ENCODE assay signal across 24 cellular contexts in genomic region chr13:83150616-83151307, GRCh38.
DNase-seq lines count a peak whose midpoint lies in the region; ATAC-seq and TF ChIP-seq lines count a peak whose summit lies in the region.
"Had no signal": no experiment of that assay in that cellular context is flagged by ENCODE, and none has a peak within 500 bp of the region (broad histone marks: within the 10 kb centered on the region; RNA-seq: fewer than 3 reads in every experiment).

No MANE protein-coding gene starts in this region.

- H3K4me3 ChIP-seq in AG10803 (ENCODE audit: low read length) (no peak overlapping the region), Loucy (ENCODE audit: low read length, poor library complexity, severe bottlenecking) (no peak overlapping the region), dorsolateral prefrontal cortex (peak overlapping the region in 10 of 59 donors; percentile 5 to 34 (median 17)), breast epithelium (no peak overlapping the region), tibial nerve (no peak overlapping the region), body of pancreas (no peak overlapping the region)
- H3K4me3 ChIP-seq: BLaER1 treated with 17β-estradiol and CSF1 and Interleukin-3, amounts not matched to agents 10 nM and 100 nM; GM12878; stomach; uterus had no signal

- H3K27me3 ChIP-seq in Loucy (ENCODE audit: insufficient read depth, low read length, poor library complexity, severe bottlenecking), result no peaks in the 10 kb centered on the region
- no peaks in the 10 kb centered on the region for H3K27me3 ChIP-seq in dorsolateral prefrontal cortex
- no peaks in the 10 kb centered on the region for H3K27me3 ChIP-seq in layer of hippocampus (ENCODE audit: control insufficient read depth, insufficient read depth, low read length)
- no peaks in the 10 kb centered on the region for H3K27me3 ChIP-seq in breast epithelium
- H3K27me3 ChIP-seq in tibial nerve, result no peaks in the 10 kb centered on the region
- H3K27me3 ChIP-seq in body of pancreas, result no peaks in the 10 kb centered on the region
- H3K27me3 ChIP-seq: BLaER1 treated with 17β-estradiol and CSF1 and Interleukin-3, amounts not matched to agents 10 nM and 100 nM; stomach; uterus had no signal

- TF ChIP-seq CTCF in AG10803 (conservative IDR thresholded peaks at IDR 0.05; ENCODE audit: low read length) (no peak), Loucy (conservative IDR thresholded peaks at IDR 0.05; ENCODE audit: low read length) (peak; percentile 30; the same call in 1 of the 2 replicates), dorsolateral prefrontal cortex (IDR thresholded peaks at IDR 0.05 in 54 of 56, conservative IDR thresholded peaks at IDR 0.05 in 2 of 56; ENCODE audit: low read depth in 1 of 56, partially characterized antibody in 56 of 56) (peak in 54 of 56 donors; percentile 16 to 75 (median 52)), breast epithelium (IDR thresholded peaks at IDR 0.05) (no peak), tibial nerve (IDR thresholded peaks at IDR 0.05) (no peak), body of pancreas (IDR thresholded peaks at IDR 0.05) (no peak)

- TF ChIP-seq EP300 in tibial nerve (IDR thresholded peaks at IDR 0.05), result no peak

- no peak overlapping the region for H3K4me2 ChIP-seq in Loucy (ENCODE audit: low read depth, low read length, poor library complexity, severe bottlenecking)
- H3K4me2 ChIP-seq: BLaER1 treated with 17β-estradiol and CSF1 and Interleukin-3, amounts not matched to agents 10 nM and 100 nM had no signal

- no peaks in the 10 kb centered on the region for H4K20me1 ChIP-seq in Loucy (ENCODE audit: insufficient read depth, low read length, poor library complexity, severe bottlenecking)
- H4K20me1 ChIP-seq: BLaER1 treated with 17β-estradiol and CSF1 and Interleukin-3, amounts not matched to agents 10 nM and 100 nM had no signal

- ATAC-seq in HG02763 (IDR thresholded peaks at IDR 0.05; ENCODE audit: unreplicated experiment) (no peak), body of pancreas (no peak)
- ATAC-seq: activated T-helper 17 cell treated with anti-CD3 and anti-CD28 coated beads, Interleukin-2, amount 50 U/mL, for 72 hours; GM12878 had no signal

- H3K27ac ChIP-seq in dorsolateral prefrontal cortex (peak overlapping the region in 55 of 59 donors; percentile 3 to 90 (median 74)), layer of hippocampus (ENCODE audit: low read depth, low read length) (peak overlapping the region; percentile 59), breast epithelium (no peak overlapping the region), tibial nerve (no peak overlapping the region), body of pancreas (no peak overlapping the region)
- H3K27ac ChIP-seq: BLaER1 treated with 17β-estradiol and CSF1 and Interleukin-3, amounts not matched to agents 10 nM and 100 nM; HL-60; stomach; uterus had no signal

- no peak overlapping the region for H3K9ac ChIP-seq in Loucy (ENCODE audit: low read depth, low read length, poor library complexity, severe bottlenecking)
- H3K9ac ChIP-seq: BLaER1 treated with 17β-estradiol and CSF1 and Interleukin-3, amounts not matched to agents 10 nM and 100 nM had no signal

- no peak overlapping the region for H2AFZ ChIP-seq in Loucy (ENCODE audit: low read length)

- 64 to 70% methylated on average over 7 of the region's 7 CpGs for WGBS in tibial nerve, 2 donors
- WGBS in body of pancreas, 2 donors, result 78 to 82% methylated on average over 7 of the region's 7 CpGs

- H3K36me3 ChIP-seq in Loucy (ENCODE audit: insufficient read depth, low read length) (no peaks in the 10 kb centered on the region), breast epithelium (no peaks in the 10 kb centered on the region), tibial nerve (no peaks in the 10 kb centered on the region), body of pancreas (replicated peaks in 1 of 2; ENCODE audit: insufficient read depth in 1 of 2, low read depth in 2 of 2) (no peaks in the 10 kb centered on the region)
- H3K36me3 ChIP-seq: BLaER1 treated with 17β-estradiol and CSF1 and Interleukin-3, amounts not matched to agents 10 nM and 100 nM; stomach; uterus had no signal

- H3K4me1 ChIP-seq in Loucy (ENCODE audit: insufficient read depth, low read length, poor library complexity, severe bottlenecking) (peaks cover 15% of the 10 kb centered on the region), breast epithelium (no peaks in the 10 kb centered on the region), tibial nerve (no peaks in the 10 kb centered on the region), body of pancreas (peaks cover 4% of the 10 kb centered on the region)
- H3K4me1 ChIP-seq: stomach, uterus had no signal

- TF ChIP-seq POLR2A in breast epithelium (IDR thresholded peaks at IDR 0.05) (no peak), tibial nerve (IDR thresholded peaks at IDR 0.05) (no peak), body of pancreas (IDR thresholded peaks at IDR 0.05) (no peak)

- peak; percentile 31 for DNase-seq in AG10803 (ENCODE audit: low read depth)
- DNase-seq in dorsolateral prefrontal cortex, result no peak
- DNase-seq in breast epithelium (ENCODE audit: low spot score in 2 of 2), result no peak
- no peak for DNase-seq in tibial nerve (ENCODE audit: low spot score in 2 of 2)
- no peak for DNase-seq in body of pancreas
- DNase-seq: activated CD4-positive, alpha-beta T cell treated with anti-CD3 and anti-CD28 coated beads for 4 hours; activated naive CD8-positive, alpha-beta T cell treated with anti-CD3 and anti-CD28 coated beads, Interleukin-2, amount 10 ng/mL, durations not matched to agents 7 days and 5 days; effector CD4-positive, alpha-beta T cell; GDM1; H7; NCI-H1048; NCI-H2029 treated with DMSO at 0.1 percent for 48 hours; NCI-H526; small intestine; stimulated activated CD4-positive, alpha-beta T cell treated with anti-CD3 and anti-CD28 coated beads, Interleukin-2, amount 100 ng/mL, for 48 hours; stomach; uterus had no signal

- intact Hi-C loops in dorsolateral prefrontal cortex (cut with DNase I) (no loop called here), breast epithelium (cut with DNase I; ENCODE audit: low total_unique reads) (no loop called here), body of pancreas (cut with DNase I) (no loop called here)

- no peaks in the 10 kb centered on the region for H3F3A ChIP-seq in Loucy (ENCODE audit: low read depth)

- H3K9me3 ChIP-seq in Loucy (ENCODE audit: insufficient read depth, low read depth, low read length) (no peaks in the 10 kb centered on the region), breast epithelium (no peaks in the 10 kb centered on the region), tibial nerve (no peaks in the 10 kb centered on the region), body of pancreas (no peaks in the 10 kb centered on the region)
- H3K9me3 ChIP-seq: stomach, uterus had no signal

- H3K79me2 ChIP-seq in Loucy (ENCODE audit: insufficient read depth, low read length), result no peaks in the 10 kb centered on the region

- H3K9me2 ChIP-seq in Loucy (replicated peaks; ENCODE audit: low read depth, low read length), result no peaks in the 10 kb centered on the region

Comparison
In these comparisons a context has a peak if more than half of its experiments do, and no peak if none do; other contexts are left out.
1. CTCF ChIP-seq: peak in Loucy (single experiment) and dorsolateral prefrontal cortex (54 of 56); none in AG10803 (single experiment), breast epithelium (0 of 3), tibial nerve (0 of 5) and body of pancreas (0 of 7).
2. H3K27ac ChIP-seq: peak in dorsolateral prefrontal cortex (55 of 59) and layer of hippocampus (single experiment); none in breast epithelium (0 of 2), tibial nerve (0 of 4) and body of pancreas (0 of 4).